In genomic region chr7:138886501-138886917, GRCh38 we compare ENCODE assay signal across 9 cellular contexts.
DNase-seq lines count a peak whose midpoint lies in the region; ATAC-seq and TF ChIP-seq lines count a peak whose summit lies in the region.
"Had no signal": no experiment of that assay in that cellular context is flagged by ENCODE, and none has a peak within 500 bp of the region (broad histone marks: within the 10 kb centered on the region; RNA-seq: fewer than 3 reads in every experiment).

No MANE protein-coding gene starts in this region.

- H3K9me3 ChIP-seq in CD8-positive, alpha-beta T cell (ENCODE audit: low read length): no peaks in the 10 kb centered on the region
- H3K9me3 ChIP-seq in T-helper 17 cell (ENCODE audit: control insufficient read depth, low read length, poor library complexity, severe bottlenecking) (no peaks in the 10 kb centered on the region), parathyroid adenoma (ENCODE audit: control insufficient read depth, low read length) (no peaks in the 10 kb centered on the region)

- DNase-seq in CD8-positive, alpha-beta T cell: peak in 4 of 7 experiments; percentile 15 to 63 (median 30)
- peak; percentile 75 for DNase-seq in NCI-H1694 (lab: John Stamatoyannopoulos, UW)
- DNase-seq in T-helper 17 cell: peak in 1 of 3 donors; percentile 17
- peak; percentile 52 for DNase-seq in epithelial cell of proximal tubule (ENCODE audit: low read depth)
- DNase-seq in caudate nucleus (lab: John Stamatoyannopoulos, UW): no peak

- H3K4me3 Mint-ChIP-seq in CD8-positive, alpha-beta T cell: peak overlapping the region; percentile 20
- H3K4me3 Mint-ChIP-seq in T-helper 17 cell: peak overlapping the region; percentile 52
- H3K4me3 Mint-ChIP-seq: activated naive CD4-positive, alpha-beta T cell treated with anti-CD3 and anti-CD28 coated beads, Interleukin-2, amount 50 U/mL, for 24 hours had no signal

- POLR2A ChIA-PET in CD8-positive, alpha-beta T cell (lab: Charles Lee): interaction anchor here (0.5 to 2.1 kb wide), 12 partner anchors 9 to 241 kb away, joined by 3 to 10 read pairs (median 4); no protein-coding TSS in a partner anchor

- H3K79me2 ChIP-seq in parathyroid adenoma: peaks cover 4% of the 10 kb centered on the region

- H3K4me3 ChIP-seq in CD8-positive, alpha-beta T cell (ENCODE audit: low read depth, low read length): no peak overlapping the region
- H3K4me3 ChIP-seq in epithelial cell of proximal tubule (ENCODE audit: low read depth, low read length): no peak overlapping the region
- no peak overlapping the region for H3K4me3 ChIP-seq in parathyroid adenoma (ENCODE audit: low read depth, low read length)

- peak; percentile 93 for ATAC-seq in CD8-positive, alpha-beta T cell
- ATAC-seq in GM18508 (IDR thresholded peaks at IDR 0.05; ENCODE audit: insufficient read depth, unreplicated experiment) (peak; percentile 68), HG02885 (IDR thresholded peaks at IDR 0.05; ENCODE audit: poor library complexity, unreplicated experiment) (peak; percentile 85), T-helper 17 cell (peak; percentile 93)

- no peaks in the 10 kb centered on the region for H3K36me3 Mint-ChIP-seq in CD8-positive, alpha-beta T cell
- H3K36me3 Mint-ChIP-seq in T-helper 17 cell (ENCODE audit: low read depth): no peaks in the 10 kb centered on the region
- H3K36me3 Mint-ChIP-seq: activated naive CD4-positive, alpha-beta T cell treated with anti-CD3 and anti-CD28 coated beads, Interleukin-2, amount 50 U/mL, for 24 hours had no signal

- peaks cover 12% of the 10 kb centered on the region for H3K4me1 Mint-ChIP-seq in CD8-positive, alpha-beta T cell (ENCODE audit: low read depth)
- peaks cover 22% of the 10 kb centered on the region for H3K4me1 Mint-ChIP-seq in T-helper 17 cell

- H3K27ac Mint-ChIP-seq in CD8-positive, alpha-beta T cell: peak overlapping the region; percentile 78
- H3K27ac Mint-ChIP-seq in T-helper 17 cell: peak overlapping the region; percentile 27
- H3K27ac Mint-ChIP-seq: activated naive CD4-positive, alpha-beta T cell treated with anti-CD3 and anti-CD28 coated beads, Interleukin-2, amount 50 U/mL, for 24 hours had no signal

- no peak overlapping the region for H3K4me2 ChIP-seq in parathyroid adenoma (ENCODE audit: low read length)

- CTCF ChIA-PET in CD8-positive, alpha-beta T cell (lab: Charles Lee): interaction anchor here (0.6 to 4.8 kb wide), 52 partner anchors 9 to 428 kb away, joined by 3 to 42 read pairs (median 4); partner anchors contain the start of genes KIAA1549 and UBN2

- no peaks in the 10 kb centered on the region for H3K36me3 ChIP-seq in CD8-positive, alpha-beta T cell (ENCODE audit: insufficient read depth, low read length)
- no peaks in the 10 kb centered on the region for H3K36me3 ChIP-seq in parathyroid adenoma (ENCODE audit: control insufficient read depth, insufficient read depth, low read length)

- no peak overlapping the region for H3K27ac ChIP-seq in CD8-positive, alpha-beta T cell (ENCODE audit: low read depth, low read length)
- H3K27ac ChIP-seq in parathyroid adenoma (no peak overlapping the region), caudate nucleus (ENCODE audit: low read depth, low read length) (no peak overlapping the region)

- H3K27me3 ChIP-seq in CD8-positive, alpha-beta T cell (ENCODE audit: insufficient read depth, low read length): no peaks in the 10 kb centered on the region
- no peaks in the 10 kb centered on the region for H3K27me3 ChIP-seq in parathyroid adenoma (ENCODE audit: control insufficient read depth, insufficient read depth, low read length)

- H3K9me3 Mint-ChIP-seq in CD8-positive, alpha-beta T cell: no peaks in the 10 kb centered on the region
- H3K9me3 Mint-ChIP-seq: activated naive CD4-positive, alpha-beta T cell treated with anti-CD3 and anti-CD28 coated beads, Interleukin-2, amount 50 U/mL, for 24 hours had no signal

- intact Hi-C loops in CD8-positive, alpha-beta T cell (cut with DNase I, micrococcal nuclease): loop anchor here (1.0 to 10.0 kb wide), 9 partner anchors 16 to 241 kb away; partner anchors contain the start of gene KIAA1549 (in 2 of the 2)

- peaks cover 3% of the 10 kb centered on the region for H3K4me1 ChIP-seq in CD8-positive, alpha-beta T cell (ENCODE audit: insufficient read depth, low read length)
- H3K4me1 ChIP-seq in parathyroid adenoma: peaks cover 21% of the 10 kb centered on the region

- no peaks in the 10 kb centered on the region for H3K27me3 Mint-ChIP-seq in CD8-positive, alpha-beta T cell (ENCODE audit: low read depth)
- H3K27me3 Mint-ChIP-seq in T-helper 17 cell: peaks cover 16% of the 10 kb centered on the region
- H3K27me3 Mint-ChIP-seq: activated naive CD4-positive, alpha-beta T cell treated with anti-CD3 and anti-CD28 coated beads, Interleukin-2, amount 50 U/mL, for 24 hours had no signal

- no peak overlapping the region for H3K9ac ChIP-seq in parathyroid adenoma

- TF ChIP-seq CTCF in CD8-positive, alpha-beta T cell (IDR thresholded peaks at IDR 0.05): peak; percentile 72
- TF ChIP-seq CTCF in epithelial cell of proximal tubule (conservative IDR thresholded peaks at IDR 0.05; ENCODE audit: low read depth, low read length) (peak; percentile 70), parathyroid adenoma (IDR thresholded peaks at IDR 0.05) (peak; percentile 77)

- H2AFZ ChIP-seq in parathyroid adenoma: peak overlapping the region; percentile 31

Comparison
In these comparisons a context has a peak if more than half of its experiments do, and no peak if none do; other contexts are left out.
1. DNase-seq: peak in CD8-positive, alpha-beta T cell (4 of 7), NCI-H1694 (single experiment) and epithelial cell of proximal tubule (single experiment); none in caudate nucleus (0 of 61).
2. Peak in every context shown above with its lines, with median percentiles within 50 percentile points of each other: ATAC-seq and CTCF ChIP-seq.